ENCODE assay signal across 1 cellular context in genomic region chr4:67896421-67897065, GRCh38.
TF ChIP-seq lines count a peak whose summit lies in the region.

No MANE protein-coding gene starts in this region.

TF ChIP-seq in K562, 482 proteins besides CTCF, POLR2A, EP300 and RAD21:
- TF ChIP-seq ZBTB33 (CRISPR knock-in tag; IDR thresholded peaks at IDR 0.05) = peak; percentile 50; the same call in 1 of the 2 replicates
- no peak for TF ChIP-seq ZNF133 (CRISPR knock-in tag; IDR thresholded peaks at IDR 0.05)
TF ChIP-seq in K562: peak in this region for 1.
